Comparison of ENCODE assay signal across 20 cellular contexts in genomic region chr7:43787771-43788170, GRCh38. TPM values are rescaled to one million over a fixed set of nuclear protein-coding genes. Genes with fewer than 3 reads are reported as not detected.
DNase-seq lines count a peak whose midpoint lies in the region; TF ChIP-seq lines count a peak whose summit lies in the region.
"Had no signal": no experiment of that assay in that cellular context is flagged by ENCODE, and none has a peak within 500 bp of the region (broad histone marks: within the 10 kb centered on the region; RNA-seq: fewer than 3 reads in every experiment).

No MANE protein-coding gene starts in this region.

- H3K9me3 Mint-ChIP-seq in MCF 10A (ENCODE audit: unreplicated experiment) = no peaks in the 10 kb centered on the region
- H3K9me3 Mint-ChIP-seq: CD4-positive, alpha-beta T cell; CD8-positive, alpha-beta memory T cell had no signal

- intact Hi-C loops in sigmoid colon (cut with DNase I) (no loop called here), MCF 10A (cut with micrococcal nuclease) (no loop called here)

- H3K4me3 Mint-ChIP-seq in MCF 10A (ENCODE audit: unreplicated experiment) = no peak overlapping the region
- H3K4me3 Mint-ChIP-seq: B cell; CD4-positive, alpha-beta T cell; CD8-positive, alpha-beta memory T cell had no signal

- no peak for TF ChIP-seq POLR2A in sigmoid colon (IDR thresholded peaks at IDR 0.05)

- H3K27ac Mint-ChIP-seq in MCF 10A (ENCODE audit: low read depth, unreplicated experiment) = no peak overlapping the region
- H3K27ac Mint-ChIP-seq: B cell; CD4-positive, alpha-beta T cell had no signal

- peaks cover 0 to 78% (median 54%) of the 10 kb centered on the region in 4 donors for H3K4me1 ChIP-seq in sigmoid colon

- no peak overlapping the region for H3K4me3 ChIP-seq in sigmoid colon
- H3K4me3 ChIP-seq: BLaER1, GM12878, GM23248 had no signal

- no peaks in the 10 kb centered on the region for H3K27me3 ChIP-seq in sigmoid colon
- H3K27me3 ChIP-seq: BLaER1 had no signal

- CTCF ChIA-PET in MCF 10A (lab: Yijun Ruan, JAX) = interaction anchor here (0.6 kb wide), 2 partner anchors 26 to 206 kb away, joined by 3 to 5 read pairs; no protein-coding TSS in a partner anchor

- H3K27me3 Mint-ChIP-seq in MCF 10A (ENCODE audit: insufficient read depth, unreplicated experiment) = no peaks in the 10 kb centered on the region
- H3K27me3 Mint-ChIP-seq: B cell; CD4-positive, alpha-beta T cell; CD8-positive, alpha-beta memory T cell had no signal

- no peaks in the 10 kb centered on the region for H3K9me3 ChIP-seq in sigmoid colon
- H3K9me3 ChIP-seq: BLaER1 had no signal

- peak; percentile 22 for DNase-seq in activated CD8-positive, alpha-beta memory T cell treated with anti-CD3 and anti-CD28 coated beads, Interleukin-2, amount 50 U/mL, for 48 hours
- no peak for DNase-seq in activated CD8-positive, alpha-beta memory T cell treated with anti-CD3 and anti-CD28 coated beads for 24 hours
- DNase-seq in mesenteric fat pad (ENCODE audit: low spot score) = peak; percentile 55
- DNase-seq in sigmoid colon = peak; percentile 41
- DNase-seq in OCI-M2 (lab: John Stamatoyannopoulos, UW; ENCODE audit: unreplicated experiment) = no peak
- no peak for DNase-seq in MCF 10A (ENCODE audit: unreplicated experiment)
- DNase-seq: CD4-positive, alpha-beta T cell; CD8-positive, alpha-beta memory T cell; DMS 273 treated with DMSO at 0.1 percent for 48 hours; DMS79; EL; GDM1; GM23248; H7; HCEC 1CT had no signal

- POLR2A ChIA-PET in MCF 10A (lab: Yijun Ruan, JAX) = interaction anchor here (0.7 to 1.5 kb wide), 3 partner anchors 9 to 23 kb away, joined by 3 to 5 read pairs (median 4); no protein-coding TSS in a partner anchor

- no peak overlapping the region for H3K27ac ChIP-seq in sigmoid colon
- H3K27ac ChIP-seq: 22Rv1, BLaER1, C4-2B, GM23248 had no signal

- peaks cover 6% of the 10 kb centered on the region for H3K4me1 Mint-ChIP-seq in MCF 10A (ENCODE audit: insufficient read depth, unreplicated experiment)
- H3K4me1 Mint-ChIP-seq: B cell had no signal

- peaks cover 64% of the 10 kb centered on the region for H3K36me3 Mint-ChIP-seq in MCF 10A (ENCODE audit: insufficient read depth, unreplicated experiment)

- 93 to 94% methylated on average over 14 of the region's 14 CpGs for WGBS in sigmoid colon, 2 donors

- TF ChIP-seq CTCF in sigmoid colon (IDR thresholded peaks at IDR 0.05) = no peak
- TF ChIP-seq CTCF in MCF 10A (IDR thresholded peaks at IDR 0.05; ENCODE audit: unreplicated experiment) = no peak

- no TSS peak for BruUV-seq in MCF 10A (replicated peaks; lab: Mats Ljungman, UMichigan)

- no peak for TF ChIP-seq EP300 in sigmoid colon (IDR thresholded peaks at IDR 0.05)

- peaks cover 0 to 36% (median 12%) of the 10 kb centered on the region in 4 donors for H3K36me3 ChIP-seq in sigmoid colon
- H3K36me3 ChIP-seq: BLaER1 had no signal

RNA-seq across cellular contexts. Expression of gene BLVRA, which starts 29.3 kb away (rescaled TPM):
- total RNA-seq in mesenteric fat pad = 82.4 TPM
- total RNA-seq in sigmoid colon = 100 to 1,000 TPM in 2 of 4 donors, 10 to 100 TPM in 2; 60.4 to 105 (median 94.0) TPM
- 10 to 100 TPM; 22.9 to 35.4 (median 27.9) TPM for polyA plus RNA-seq in sigmoid colon
- total RNA-seq in MCF 10A (2022) = 41.2 and 46.0 TPM in 2 replicates

RNA-seq across cellular contexts. Expression of gene COA1, which starts 58.4 kb away (rescaled TPM):
- total RNA-seq in mesenteric fat pad = 42.9 TPM
- 10 to 100 TPM; 36.0 to 61.2 (median 42.9) TPM for total RNA-seq in sigmoid colon
- polyA plus RNA-seq in sigmoid colon = 10 to 100 TPM; 31.2 to 46.1 (median 36.3) TPM
- total RNA-seq in MCF 10A (2022) = 65.5 and 68.5 TPM in 2 replicates

Comparison
In these comparisons a context has a peak if more than half of its experiments do, and no peak if none do; other contexts are left out.
1. DNase-seq: peak in activated CD8-positive, alpha-beta memory T cell treated with anti-CD3 and anti-CD28 coated beads, Interleukin-2, amount 50 U/mL, for 48 hours (single experiment), mesenteric fat pad (single experiment) and sigmoid colon (single experiment); none in activated CD8-positive, alpha-beta memory T cell treated with anti-CD3 and anti-CD28 coated beads for 24 hours (single experiment), OCI-M2 (single experiment) and MCF 10A (single experiment).